In the genomic region with DNA sequence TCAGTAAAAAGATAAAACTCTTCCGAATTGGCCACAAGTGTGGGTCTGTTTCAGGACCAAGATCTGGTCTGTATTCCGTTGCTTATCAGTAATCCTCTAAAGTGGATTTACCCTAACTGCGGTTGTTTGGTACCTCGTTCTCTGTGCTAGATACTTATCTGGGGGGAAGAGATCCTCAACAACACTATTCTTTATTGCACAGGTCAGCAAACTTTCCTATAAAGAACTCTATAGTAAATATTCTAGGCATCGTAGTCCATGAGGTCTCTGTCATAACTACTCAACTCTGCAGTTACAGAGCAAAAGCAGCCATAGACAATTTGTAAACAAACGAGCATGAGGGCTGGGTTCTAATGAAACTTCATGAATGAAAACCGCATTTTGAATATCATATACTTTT, we compare ENCODE assay signal across 22 cellular contexts.
A peak's percentile ranks its signal among the peaks of the same experiment; 100 is the strongest.
DNase-seq lines count a peak whose midpoint lies in the region; ATAC-seq, FAIRE-seq and TF ChIP-seq lines count a peak whose summit lies in the region.
"Had no signal": no experiment of that assay in that cellular context is flagged by ENCODE, and none has a peak within 500 bp of the region (broad histone marks: within the 10 kb centered on the region; RNA-seq: fewer than 3 reads in every experiment).

No MANE protein-coding gene starts in this region.

- H3K79me2 ChIP-seq in HepG2 (ENCODE audit: insufficient read depth, low read length), result no peaks in the 10 kb centered on the region
- no peaks in the 10 kb centered on the region for H3K79me2 ChIP-seq in astrocyte (ENCODE audit: insufficient read depth, low read length)

- POLR2A ChIA-PET in HepG2 (lab: Yijun Ruan, JAX), result no interaction called here

- H3K27me3 ChIP-seq in HepG2 (ENCODE audit: control insufficient read depth in 1 of 2, insufficient read depth in 2 of 2, low read length in 2 of 2) (no peaks in the 10 kb centered on the region; a peak in 1 of 5 replicates), right lobe of liver (no peaks in the 10 kb centered on the region), astrocyte (ENCODE audit: insufficient read depth, low read length) (no peaks in the 10 kb centered on the region)
- H3K27me3 ChIP-seq: BLaER1 had no signal

- H4K20me1 ChIP-seq in HepG2 (ENCODE audit: insufficient read depth, low read length), result no peaks in the 10 kb centered on the region
- no peaks in the 10 kb centered on the region for H4K20me1 ChIP-seq in astrocyte (ENCODE audit: insufficient read depth, low read length)
- H4K20me1 ChIP-seq: BLaER1 had no signal

- H3K4me3 Mint-ChIP-seq in astrocyte (ENCODE audit: unreplicated experiment), result no peak overlapping the region
- H3K4me3 Mint-ChIP-seq: B cell; CD4-positive, CD25-positive, alpha-beta regulatory T cell; CD8-positive, alpha-beta T cell had no signal

- no peak for FAIRE-seq in HepG2 (lab: Jason Lieb, UNC)
- FAIRE-seq in astrocyte (lab: Jason Lieb, UNC), result no peak
- FAIRE-seq: G401.6, GM12892, GM19239, H1 had no signal

- ATAC-seq in HepG2, result no peak
- ATAC-seq in right lobe of liver, result no peak
- ATAC-seq: CD8-positive, alpha-beta T cell had no signal

- H3K4me2 ChIP-seq in HepG2 (ENCODE audit: low read depth, low read length), result no peak overlapping the region
- H3K4me2 ChIP-seq in astrocyte (ENCODE audit: low read length), result no peak overlapping the region
- H3K4me2 ChIP-seq: BLaER1 had no signal

- H3K4me3 ChIP-seq in HepG2 (replicated peaks in 1 of 3; ENCODE audit: insufficient read depth in 1 of 3, low read depth in 2 of 3, low read length in 3 of 3), result no peak overlapping the region
- H3K4me3 ChIP-seq in right lobe of liver, result no peak overlapping the region
- no peak overlapping the region for H3K4me3 ChIP-seq in astrocyte (ENCODE audit: insufficient read depth, low read depth, low read length)
- no peak overlapping the region for H3K4me3 ChIP-seq in mesodermal cell (ENCODE audit: extremely low read depth, insufficient read depth, low read length, poor library complexity, severe bottlenecking)
- H3K4me3 ChIP-seq: BLaER1, GM23248 had no signal

- TF ChIP-seq CTCF in HepG2 (CRISPR knock-in tag; IDR thresholded peaks at IDR 0.05) (no peak), right lobe of liver (IDR thresholded peaks at IDR 0.05) (no peak), astrocyte (IDR thresholded peaks at IDR 0.05; ENCODE audit: insufficient read depth, low read depth, low read length) (no peak)

- peaks cover 1% of the 10 kb centered on the region for H3K9me3 Mint-ChIP-seq in astrocyte (ENCODE audit: unreplicated experiment)
- H3K9me3 Mint-ChIP-seq: CD8-positive, alpha-beta T cell had no signal

- no TSS peak for BruUV-seq in HepG2 (replicated peaks; lab: Mats Ljungman, UMichigan)

- peak overlapping the region; percentile 86 for H3K27ac Mint-ChIP-seq in astrocyte (ENCODE audit: unreplicated experiment)
- H3K27ac Mint-ChIP-seq: B cell; CD4-positive, CD25-positive, alpha-beta regulatory T cell; CD8-positive, alpha-beta T cell had no signal

- in situ Hi-C loops in HepG2 (cut with HindIII; ENCODE audit: extremely low pct_ligation_motif_present, low pct_unique_long_range_greater_than_20kb), result no loop called here

- CTCF ChIA-PET in HepG2 (lab: Yijun Ruan, JAX; ENCODE audit: low intra/inter-chr PET ratio, low total read pairs), result no interaction called here

- TF ChIP-seq POLR2A in HepG2 (IDR thresholded peaks at IDR 0.05; ENCODE audit: insufficient read depth in 1 of 2, low read depth in 2 of 2, low read length in 2 of 2), result no peak
- TF ChIP-seq POLR2A in right lobe of liver (IDR thresholded peaks at IDR 0.05), result no peak

- no peaks in the 10 kb centered on the region for H3K9me3 ChIP-seq in HepG2 (ENCODE audit: low read length)
- H3K9me3 ChIP-seq in right lobe of liver, result no peaks in the 10 kb centered on the region
- H3K9me3 ChIP-seq in astrocyte (ENCODE audit: insufficient read depth, low read depth, low read length), result no peaks in the 10 kb centered on the region
- H3K9me3 ChIP-seq in mesodermal cell (ENCODE audit: control insufficient read depth, low read length), result no peaks in the 10 kb centered on the region
- H3K9me3 ChIP-seq: BLaER1, Caco-2 had no signal

- TF ChIP-seq RAD21 in HepG2 (CRISPR knock-in tag; IDR thresholded peaks at IDR 0.05), result no peak

- DNase-seq in HepG2 (ENCODE audit: low spot score), result no peak
- no peak for DNase-seq in right lobe of liver
- no peak for DNase-seq in astrocyte (ENCODE audit: low read depth)
- no peak for DNase-seq in NCI-H2227 (lab: John Stamatoyannopoulos, UW; ENCODE audit: unreplicated experiment)
- DNase-seq in activated T-cell treated with anti-CD3 and anti-CD28 coated beads, Interleukin-2, amount 50 U/mL, for 1 hour, result no peak
- DNase-seq in kidney tubule cell (ENCODE audit: low spot score), result no peak
- DNase-seq: Caco-2; CD4-positive, CD25-positive, alpha-beta regulatory T cell; CD8-positive, alpha-beta T cell; DMS153; DND-41; GM23248; H7; HCEC 1CT had no signal

- H3K27ac ChIP-seq in HepG2 (ENCODE audit: extremely low read length, insufficient read depth, low read length), result no peak overlapping the region
- H3K27ac ChIP-seq in right lobe of liver, result no peak overlapping the region
- H3K27ac ChIP-seq in astrocyte (ENCODE audit: low read depth, low read length), result no peak overlapping the region
- peak overlapping the region; percentile 75 for H3K27ac ChIP-seq in mesodermal cell (ENCODE audit: low read depth, low read length, severe bottlenecking)
- H3K27ac ChIP-seq: BLaER1, C4-2B, GM23248 had no signal

- peaks cover 33% of the 10 kb centered on the region for H3K4me1 Mint-ChIP-seq in astrocyte (ENCODE audit: low read depth, unreplicated experiment)
- H3K4me1 Mint-ChIP-seq: B cell had no signal

- H3K36me3 Mint-ChIP-seq in astrocyte (ENCODE audit: low read depth, unreplicated experiment), result no peaks in the 10 kb centered on the region
- H3K36me3 Mint-ChIP-seq: CD4-positive, CD25-positive, alpha-beta regulatory T cell; CD8-positive, alpha-beta T cell had no signal

- H3K36me3 ChIP-seq in HepG2 (replicated peaks in 1 of 2; ENCODE audit: control insufficient read depth in 1 of 2, insufficient read depth in 2 of 2, low read length in 2 of 2) (no peaks in the 10 kb centered on the region), right lobe of liver (no peaks in the 10 kb centered on the region), astrocyte (ENCODE audit: insufficient read depth, low read length) (no peaks in the 10 kb centered on the region), mesodermal cell (ENCODE audit: control insufficient read depth, insufficient read depth, low read length) (no peaks in the 10 kb centered on the region)
- H3K36me3 ChIP-seq: BLaER1 had no signal

- intact Hi-C loops in HepG2 (cut with micrococcal nuclease; ENCODE audit: unreplicated experiment) (no loop called here), right lobe of liver (cut with DNase I) (no loop called here)

- 2% methylated on average over 7 of the region's 7 CpGs for WGBS in HepG2 (ENCODE audit: low lambda C conversion rate)
- WGBS in right lobe of liver (ENCODE audit: insufficient coverage, low coverage, low lambda C conversion rate, missing lambda C conversion rate), result 59% methylated on average over 7 of the region's 7 CpGs
- 98 to 100% methylated on average over 2 to 4 of the region's 7 CpGs for WGBS in mesodermal cell (ENCODE audit: insufficient coverage in 2 of 2), 2 experiments

- TF ChIP-seq EP300 in HepG2 (IDR thresholded peaks at IDR 0.05; ENCODE audit: low read depth in 2 of 2, low read length in 2 of 2) (no peak), HepG2 (CRISPR knock-in tag; IDR thresholded peaks at IDR 0.05; ENCODE audit: borderline replicate concordance) (no peak)

- no peaks in the 10 kb centered on the region for H3K27me3 Mint-ChIP-seq in astrocyte (ENCODE audit: low read depth, unreplicated experiment)

- H3K4me1 ChIP-seq in HepG2 (ENCODE audit: insufficient read depth, low read length) (no peaks in the 10 kb centered on the region), right lobe of liver (no peaks in the 10 kb centered on the region), astrocyte (ENCODE audit: insufficient read depth, low read length) (no peaks in the 10 kb centered on the region), mesodermal cell (ENCODE audit: control insufficient read depth, insufficient read depth, low read length, poor library complexity, severe bottlenecking) (peaks cover 31% of the 10 kb centered on the region)
- H3K4me1 ChIP-seq: BLaER1, Caco-2 had no signal

- H2AFZ ChIP-seq in HepG2 (ENCODE audit: low read length), result no peak overlapping the region
- H2AFZ ChIP-seq in astrocyte (ENCODE audit: low read depth, low read length), result no peak overlapping the region
- H2AFZ ChIP-seq: GM23248 had no signal

- H3K9ac ChIP-seq in HepG2 (ENCODE audit: insufficient read depth, low read depth, low read length) (no peak overlapping the region), astrocyte (ENCODE audit: low read length) (no peak overlapping the region)
- H3K9ac ChIP-seq: BLaER1, GM23248 had no signal

TF ChIP-seq in HepG2, 621 proteins besides CTCF, POLR2A, EP300 and RAD21:
- TF ChIP-seq MAFF (IDR thresholded peaks at IDR 0.05; ENCODE audit: low read depth, low read length), result peak; percentile 33; the same call in 1 of the 2 replicates
- peak; percentile 13 to 63; a peak in 2 of 4 replicates for TF ChIP-seq MAFK (conservative IDR thresholded peaks at IDR 0.05 in 1 of 2, IDR thresholded peaks at IDR 0.05 in 1 of 2; ENCODE audit: low read length in 2 of 2)
- TF ChIP-seq NFRKB (IDR thresholded peaks at IDR 0.05), result no peak
